In genomic region chr2:128324008-128324896, GRCh38 we compare ENCODE assay signal across 1 cellular context.
TF ChIP-seq lines count a peak whose summit lies in the region.

No MANE protein-coding gene starts in this region.

TF ChIP-seq in HepG2, 621 proteins besides CTCF, POLR2A, EP300 and RAD21 (continued from another document):
- TF ChIP-seq ZNF687 (CRISPR knock-in tag; IDR thresholded peaks at IDR 0.05), result 0 out of 2 replicates have a peak, but pooled peaks have one; percentile 35
- no peak for TF ChIP-seq ZFP36L2 (CRISPR knock-in tag; IDR thresholded peaks at IDR 0.05)
- no peak for TF ChIP-seq ZNF615 (CRISPR knock-in tag; IDR thresholded peaks at IDR 0.05; ENCODE audit: borderline replicate concordance)
- 0 out of 2 replicates have a peak, but pooled peaks have one; percentile 49 for TF ChIP-seq ZSCAN21 (CRISPR knock-in tag; IDR thresholded peaks at IDR 0.05; ENCODE audit: borderline replicate concordance)
- TF ChIP-seq ATRX (CRISPR knock-in tag; IDR thresholded peaks at IDR 0.05; ENCODE audit: borderline replicate concordance), result no peak
- TF ChIP-seq SATB2 (CRISPR knock-in tag; IDR thresholded peaks at IDR 0.05), result no peak
